Comparison of ENCODE assay signal across 1 cellular context in genomic region chr17:1229354-1229890, GRCh38.
TF ChIP-seq lines count a peak whose summit lies in the region.

No MANE protein-coding gene starts in this region.

TF ChIP-seq in HepG2, 621 proteins besides CTCF, POLR2A, EP300 and RAD21 (continued from another document):
- TF ChIP-seq ZNF609 (CRISPR knock-in tag; IDR thresholded peaks at IDR 0.05; ENCODE audit: borderline replicate concordance), result no peak
- TF ChIP-seq GPBP1L1 (CRISPR knock-in tag; IDR thresholded peaks at IDR 0.05), result no peak
